In the genomic region with DNA sequence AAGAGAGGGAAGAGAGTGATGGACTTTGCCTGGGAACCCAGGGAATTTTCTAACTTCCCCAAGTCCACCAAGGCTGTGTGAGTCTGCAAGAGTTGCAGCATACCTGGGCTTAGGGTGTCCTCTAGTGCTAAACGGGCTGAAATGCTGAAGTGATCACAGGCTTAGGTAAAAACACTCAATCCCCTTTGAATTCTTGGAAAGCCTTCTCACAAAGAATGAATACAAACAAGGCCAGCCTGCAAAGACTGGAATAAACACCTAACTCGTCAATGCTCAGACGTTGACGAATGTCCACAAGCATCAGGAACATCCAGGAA, we compare ENCODE assay signal across 13 cellular contexts. TPM values are rescaled to one million over a fixed set of nuclear protein-coding genes. Genes with fewer than 3 reads are reported as not detected.
DNase-seq lines count a peak whose midpoint lies in the region; TF ChIP-seq lines count a peak whose summit lies in the region.
"Had no signal": no experiment of that assay in that cellular context is flagged by ENCODE, and none has a peak within 500 bp of the region (broad histone marks: within the 10 kb centered on the region; RNA-seq: fewer than 3 reads in every experiment).

No MANE protein-coding gene starts in this region.

- H3K4me3 ChIP-seq in astrocyte of the cerebellum (ENCODE audit: low read depth, low read length) = no peak overlapping the region
- H3K4me3 ChIP-seq: spleen had no signal

- DNase-seq in ELF-1 (ENCODE audit: low read depth, low spot score) (peak; percentile 28), LHCN-M2 (ENCODE audit: low read depth) (peak; percentile 2), astrocyte of the cerebellum (ENCODE audit: low read depth) (peak; percentile 9), kidney tubule cell (ENCODE audit: low spot score) (peak; percentile 25), KG1 (lab: John Stamatoyannopoulos, UW) (no peak), mucosa of gallbladder (ENCODE audit: low spot score) (no peak), LoVo (ENCODE audit: low spot score) (no peak)
- DNase-seq: effector memory CD4-positive, alpha-beta T cell; HCEC 1CT; NCI-H187 treated with DMSO at 0.1 percent for 48 hours; spleen had no signal

- in situ Hi-C loops in astrocyte of the cerebellum (cut with HindIII; ENCODE audit: low sequenced_read_pairs) = no loop called here

- TF ChIP-seq CTCF in astrocyte of the cerebellum (IDR thresholded peaks at IDR 0.05; ENCODE audit: low read depth, low read length, missing control alignments) = peak; percentile 35

RNA-seq across cellular contexts. Expression of gene BMP10, which starts 30.0 kb away (rescaled TPM):
- total RNA-seq in LHCN-M2 (2014; rRNA removed) (not detected in 2 replicates), mucosa of gallbladder (not detected)
- not detected for polyA plus RNA-seq in LHCN-M2 (2012)
- total RNA-seq: activated naive CD4-positive, alpha-beta T cell treated with anti-CD3 and anti-CD28 coated beads, Interleukin-2, amount 50 U/mL, for 72 hours; Daoy; spleen had no signal
- polyA plus RNA-seq: spleen had no signal

RNA-seq across cellular contexts. Expression of gene GKN2, which starts 51.5 kb away (rescaled TPM):
- total RNA-seq in LHCN-M2 (2014; rRNA removed) = not detected in 2 replicates
- not detected for polyA plus RNA-seq in LHCN-M2 (2012)
- not detected for total RNA-seq in mucosa of gallbladder
- total RNA-seq: activated naive CD4-positive, alpha-beta T cell treated with anti-CD3 and anti-CD28 coated beads, Interleukin-2, amount 50 U/mL, for 72 hours; spleen had no signal

Comparison
In these comparisons a context has a peak if more than half of its experiments do, and no peak if none do; other contexts are left out.
1. DNase-seq: peak in ELF-1 (single experiment), LHCN-M2 (single experiment), astrocyte of the cerebellum (single experiment) and kidney tubule cell (single experiment); none in KG1 (single experiment), mucosa of gallbladder (single experiment) and LoVo (single experiment).